Comparison of ENCODE assay signal across 1 cellular context in the genomic region with DNA sequence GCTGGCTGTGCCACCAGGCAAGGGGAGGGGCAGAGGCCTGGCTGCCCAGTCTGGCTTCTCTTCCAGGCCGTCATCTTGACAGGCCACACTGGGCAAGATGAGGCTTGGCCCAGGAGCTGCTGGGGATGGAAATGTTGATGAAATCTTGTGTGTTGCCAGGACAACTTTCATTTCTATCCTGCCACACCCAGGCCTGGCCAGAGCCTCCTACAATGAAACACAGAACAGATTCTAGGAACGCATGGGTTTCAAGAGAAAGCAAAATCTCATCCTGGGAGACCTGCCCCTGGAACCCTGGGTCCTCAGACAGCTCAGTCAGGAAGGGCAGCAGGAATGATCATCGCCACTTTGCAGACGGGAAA.
TF ChIP-seq lines count a peak whose summit lies in the region.

No MANE protein-coding gene starts in this region.

TF ChIP-seq in endothelial cell of umbilical vein, 7 proteins besides CTCF, POLR2A, EP300 and RAD21:
- TF ChIP-seq, protein P1, sequence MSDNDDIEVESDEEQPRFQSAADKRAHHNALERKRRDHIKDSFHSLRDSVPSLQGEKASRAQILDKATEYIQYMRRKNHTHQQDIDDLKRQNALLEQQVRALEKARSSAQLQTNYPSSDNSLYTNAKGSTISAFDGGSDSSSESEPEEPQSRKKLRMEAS (IDR thresholded peaks at IDR 0.05; ENCODE audit: insufficient read depth, insufficient read length): no peak
- no peak for TF ChIP-seq MYC (IDR thresholded peaks at IDR 0.05; ENCODE audit: low read depth, low read length)
- no peak for TF ChIP-seq EZH2 (IDR thresholded peaks at IDR 0.05; ENCODE audit: borderline replicate concordance, low read depth, low read length, severe bottlenecking)
- TF ChIP-seq POLR2AphosphoS5 (IDR thresholded peaks at IDR 0.05; ENCODE audit: insufficient read depth, low read depth, low read length): no peak
- TF ChIP-seq GATA2 (IDR thresholded peaks at IDR 0.05; ENCODE audit: insufficient read depth, insufficient read length, low read depth, low read length): no peak
- TF ChIP-seq JUN (IDR thresholded peaks at IDR 0.05; ENCODE audit: borderline replicate concordance, insufficient read depth, insufficient read length, low read depth): no peak
- TF ChIP-seq FOS (IDR thresholded peaks at IDR 0.05; ENCODE audit: borderline replicate concordance, insufficient read depth, low read length): no peak
